ENCODE assay signal across 5 cellular contexts in genomic region chr10:23390408-23390807, GRCh38. TPM values are rescaled to one million over a fixed set of nuclear protein-coding genes. Genes with fewer than 3 reads are reported as not detected.
"Had no signal": no experiment of that assay in that cellular context is flagged by ENCODE, and none has a peak within 500 bp of the region (broad histone marks: within the 10 kb centered on the region; RNA-seq: fewer than 3 reads in every experiment).

No MANE protein-coding gene starts in this region.

RNA-seq across cellular contexts. Expression of gene C10orf67, which starts 45.8 kb away (rescaled TPM):
- total RNA-seq: activated T-helper 2 cell treated with anti-CD3 and anti-CD28 coated beads, Interferon-gamma antibody, Interleukin-2, Interleukin-4, amounts not matched to agents 10 μg/mL and 5 μg/mL and 100 μg/mL, durations not matched to agents 14 hours and 24 hours and 36 hours; aorta; ascending aorta; bronchial epithelial cell; chondrocyte had no signal
- polyA plus RNA-seq: aorta had no signal
